2 cellular contexts compared by ENCODE assay signal in the genomic region with DNA sequence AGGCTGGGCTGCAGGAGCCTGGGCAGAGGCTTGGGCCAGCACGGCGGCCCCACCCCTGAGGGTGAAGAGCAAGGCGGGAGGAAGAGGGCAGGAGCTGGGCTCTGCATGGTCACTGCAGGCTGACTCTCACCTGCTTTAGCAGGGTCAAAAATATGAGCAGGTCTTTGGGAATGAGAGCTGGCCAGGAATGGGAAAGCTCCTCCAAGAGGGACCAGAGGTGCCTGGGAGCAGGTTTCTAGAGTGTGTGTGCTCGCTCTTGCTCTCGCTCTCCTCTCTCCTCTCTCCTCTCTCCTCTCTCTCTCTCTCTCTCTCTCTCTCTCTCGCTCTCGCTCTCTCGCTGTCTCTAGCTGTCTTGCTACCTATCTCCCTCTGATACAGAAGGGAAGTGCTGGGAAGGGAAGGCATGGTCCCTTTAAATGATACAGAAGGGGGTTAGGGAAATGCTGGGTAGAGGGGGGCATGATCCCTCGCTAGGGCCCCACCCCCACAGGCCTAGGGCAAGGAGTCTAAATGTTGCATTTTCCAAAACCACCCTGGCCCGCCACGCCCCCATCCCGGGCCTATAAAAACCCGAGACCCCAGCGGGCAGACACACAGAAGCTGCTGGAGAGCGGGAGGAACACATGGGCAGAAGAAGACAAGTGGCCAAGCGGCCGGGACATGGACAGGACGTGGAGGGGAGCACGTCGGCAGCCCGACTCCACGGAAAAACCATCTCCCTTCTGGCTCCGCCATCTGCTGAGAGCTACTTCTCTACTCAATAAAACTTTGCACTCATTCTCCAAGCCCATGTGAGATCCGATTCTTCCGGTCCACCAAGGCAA.
TF ChIP-seq lines count a peak whose summit lies in the region.

No MANE protein-coding gene starts in this region.

TF ChIP-seq in HCT116, 20 proteins besides CTCF, POLR2A, EP300 and RAD21 (continued from another document):
- TF ChIP-seq POLR2AphosphoS5 (IDR thresholded peaks at IDR 0.05; ENCODE audit: low read depth, low read length), result no peak
- TF ChIP-seq CEBPB (IDR thresholded peaks at IDR 0.05; ENCODE audit: low read depth), result no peak
- no peak for TF ChIP-seq SIN3A (IDR thresholded peaks at IDR 0.05; ENCODE audit: low read depth)
- no peak for TF ChIP-seq REST (IDR thresholded peaks at IDR 0.05; ENCODE audit: low read depth)
- TF ChIP-seq EGR1 (IDR thresholded peaks at IDR 0.05; ENCODE audit: low read depth), result no peak
- TF ChIP-seq ZNF274 (IDR thresholded peaks at IDR 0.05; ENCODE audit: low read depth, low read length), result no peak
- TF ChIP-seq, protein P1, sequence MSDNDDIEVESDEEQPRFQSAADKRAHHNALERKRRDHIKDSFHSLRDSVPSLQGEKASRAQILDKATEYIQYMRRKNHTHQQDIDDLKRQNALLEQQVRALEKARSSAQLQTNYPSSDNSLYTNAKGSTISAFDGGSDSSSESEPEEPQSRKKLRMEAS (IDR thresholded peaks at IDR 0.05), result no peak
- no peak for TF ChIP-seq ELF1 (IDR thresholded peaks at IDR 0.05; ENCODE audit: borderline replicate concordance, low read depth)
- no peak for TF ChIP-seq JUND (IDR thresholded peaks at IDR 0.05)
- no peak for TF ChIP-seq CBX3 (IDR thresholded peaks at IDR 0.05; ENCODE audit: low read depth)
- TF ChIP-seq EZH2 (IDR thresholded peaks at IDR 0.05), result no peak
- TF ChIP-seq ZFX (IDR thresholded peaks at IDR 0.05), result no peak
- TF ChIP-seq ATF3 (IDR thresholded peaks at IDR 0.05), result no peak
- no peak for TF ChIP-seq TCF7L2 (IDR thresholded peaks at IDR 0.05; ENCODE audit: borderline replicate concordance, extremely low read depth, insufficient read depth, insufficient read length)
- no peak for TF ChIP-seq YY1 (IDR thresholded peaks at IDR 0.05; ENCODE audit: extremely low read depth, insufficient replicate concordance, low read depth, low read length)
- TF ChIP-seq SP1 (IDR thresholded peaks at IDR 0.05; ENCODE audit: low read depth), result no peak
TF ChIP-seq in HCT116: peak in this region for 0.

TF ChIP-seq in SK-N-SH, 30 proteins besides CTCF, POLR2A, EP300 and RAD21:
- TF ChIP-seq, protein P2, sequence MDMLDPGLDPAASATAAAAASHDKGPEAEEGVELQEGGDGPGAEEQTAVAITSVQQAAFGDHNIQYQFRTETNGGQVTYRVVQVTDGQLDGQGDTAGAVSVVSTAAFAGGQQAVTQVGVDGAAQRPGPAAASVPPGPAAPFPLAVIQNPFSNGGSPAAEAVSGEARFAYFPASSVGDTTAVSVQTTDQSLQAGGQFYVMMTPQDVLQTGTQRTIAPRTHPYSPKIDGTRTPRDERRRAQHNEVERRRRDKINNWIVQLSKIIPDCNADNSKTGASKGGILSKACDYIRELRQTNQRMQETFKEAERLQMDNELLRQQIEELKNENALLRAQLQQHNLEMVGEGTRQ (IDR thresholded peaks at IDR 0.05; ENCODE audit: borderline replicate concordance, low read depth, low read length), result no peak
- no peak for TF ChIP-seq RCOR1 (IDR thresholded peaks at IDR 0.05; ENCODE audit: low read length)
- TF ChIP-seq RXRA (IDR thresholded peaks at IDR 0.05; ENCODE audit: borderline replicate concordance, low read depth), result no peak
- TF ChIP-seq, protein P3, sequence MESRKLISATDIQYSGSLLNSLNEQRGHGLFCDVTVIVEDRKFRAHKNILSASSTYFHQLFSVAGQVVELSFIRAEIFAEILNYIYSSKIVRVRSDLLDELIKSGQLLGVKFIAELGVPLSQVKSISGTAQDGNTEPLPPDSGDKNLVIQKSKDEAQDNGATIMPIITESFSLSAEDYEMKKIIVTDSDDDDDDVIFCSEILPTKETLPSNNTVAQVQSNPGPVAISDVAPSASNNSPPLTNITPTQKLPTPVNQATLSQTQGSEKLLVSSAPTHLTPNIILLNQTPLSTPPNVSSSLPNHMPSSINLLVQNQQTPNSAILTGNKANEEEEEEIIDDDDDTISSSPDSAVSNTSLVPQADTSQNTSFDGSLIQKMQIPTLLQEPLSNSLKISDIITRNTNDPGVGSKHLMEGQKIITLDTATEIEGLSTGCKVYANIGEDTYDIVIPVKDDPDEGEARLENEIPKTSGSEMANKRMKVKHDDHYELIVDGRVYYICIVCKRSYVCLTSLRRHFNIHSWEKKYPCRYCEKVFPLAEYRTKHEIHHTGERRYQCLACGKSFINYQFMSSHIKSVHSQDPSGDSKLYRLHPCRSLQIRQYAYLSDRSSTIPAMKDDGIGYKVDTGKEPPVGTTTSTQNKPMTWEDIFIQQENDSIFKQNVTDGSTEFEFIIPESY (IDR thresholded peaks at IDR 0.05; ENCODE audit: borderline replicate concordance, low read depth), result no peak
- no peak for TF ChIP-seq JUND (IDR thresholded peaks at IDR 0.05)
- TF ChIP-seq SMC3 (IDR thresholded peaks at IDR 0.05; ENCODE audit: low read depth, low read length), result no peak
- no peak for TF ChIP-seq TCF12 (IDR thresholded peaks at IDR 0.05)
- TF ChIP-seq EZH2phosphoT487 (IDR thresholded peaks at IDR 0.05; ENCODE audit: borderline replicate concordance, low read depth), result no peak
- TF ChIP-seq YY1 (IDR thresholded peaks at IDR 0.05; ENCODE audit: low read depth), result no peak
- no peak for TF ChIP-seq FOSL2 (IDR thresholded peaks at IDR 0.05; ENCODE audit: borderline replicate concordance, low read depth)
- TF ChIP-seq REST (IDR thresholded peaks at IDR 0.05; ENCODE audit: low read depth, low read length), result no peak
- TF ChIP-seq IRF3 (IDR thresholded peaks at IDR 0.05; ENCODE audit: low read depth, low read length), result no peak
- no peak for TF ChIP-seq NFIC (IDR thresholded peaks at IDR 0.05; ENCODE audit: borderline replicate concordance)
- TF ChIP-seq ELF1 (IDR thresholded peaks at IDR 0.05), result no peak
- TF ChIP-seq, protein P1 (IDR thresholded peaks at IDR 0.05; ENCODE audit: low read depth), result no peak
- no peak for TF ChIP-seq GABPA (IDR thresholded peaks at IDR 0.05; ENCODE audit: low read depth)
- TF ChIP-seq, protein P4, sequence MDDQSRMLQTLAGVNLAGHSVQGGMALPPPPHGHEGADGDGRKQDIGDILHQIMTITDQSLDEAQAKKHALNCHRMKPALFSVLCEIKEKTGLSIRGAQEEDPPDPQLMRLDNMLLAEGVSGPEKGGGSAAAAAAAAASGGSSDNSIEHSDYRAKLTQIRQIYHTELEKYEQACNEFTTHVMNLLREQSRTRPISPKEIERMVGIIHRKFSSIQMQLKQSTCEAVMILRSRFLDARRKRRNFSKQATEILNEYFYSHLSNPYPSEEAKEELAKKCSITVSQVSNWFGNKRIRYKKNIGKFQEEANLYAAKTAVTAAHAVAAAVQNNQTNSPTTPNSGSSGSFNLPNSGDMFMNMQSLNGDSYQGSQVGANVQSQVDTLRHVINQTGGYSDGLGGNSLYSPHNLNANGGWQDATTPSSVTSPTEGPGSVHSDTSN (IDR thresholded peaks at IDR 0.05), result no peak
- TF ChIP-seq TEAD4 (IDR thresholded peaks at IDR 0.05; ENCODE audit: borderline replicate concordance, insufficient read depth), result no peak
- no peak for TF ChIP-seq CHD2 (IDR thresholded peaks at IDR 0.05; ENCODE audit: low read length, partially characterized antibody)
- no peak for TF ChIP-seq TAF1 (IDR thresholded peaks at IDR 0.05; ENCODE audit: borderline replicate concordance, low read depth, low read length)
